1 cellular context compared by ENCODE assay signal in genomic region chr1:1431845-1432565, GRCh38.
A peak's percentile ranks its signal among the peaks of the same experiment; 100 is the strongest.
TF ChIP-seq lines count a peak whose summit lies in the region.

No MANE protein-coding gene starts in this region.

TF ChIP-seq in HepG2, 621 proteins besides CTCF, POLR2A, EP300 and RAD21 (continued from another document):
- TF ChIP-seq HMGXB4 (CRISPR knock-in tag; IDR thresholded peaks at IDR 0.05; ENCODE audit: borderline replicate concordance in 1 of 2, low read depth in 1 of 2), result 0 out of 4 replicates have a peak, but pooled peaks have one; percentile 19 to 23
- TF ChIP-seq PHF21A (CRISPR knock-in tag; IDR thresholded peaks at IDR 0.05), result peak; percentile 78
- no peak; the same call in 1 of the 2 replicates for TF ChIP-seq STAT6 (CRISPR knock-in tag; IDR thresholded peaks at IDR 0.05; ENCODE audit: borderline replicate concordance)
- 0 out of 2 replicates have a peak, but pooled peaks have one; percentile 37 for TF ChIP-seq ZBTB2 (CRISPR knock-in tag; IDR thresholded peaks at IDR 0.05; ENCODE audit: low read depth)
- TF ChIP-seq NR2F2 (IDR thresholded peaks at IDR 0.05; ENCODE audit: borderline replicate concordance, low read depth), result no peak
- TF ChIP-seq ZSCAN21 (CRISPR knock-in tag; IDR thresholded peaks at IDR 0.05; ENCODE audit: borderline replicate concordance), result peak; percentile 70
- TF ChIP-seq ZNF121 (CRISPR knock-in tag; IDR thresholded peaks at IDR 0.05), result no peak
- no peak for TF ChIP-seq GPBP1L1 (CRISPR knock-in tag; IDR thresholded peaks at IDR 0.05)
- TF ChIP-seq ZSCAN9 (CRISPR knock-in tag; IDR thresholded peaks at IDR 0.05; ENCODE audit: borderline replicate concordance), result no peak
- no peak for TF ChIP-seq KAT7 (CRISPR knock-in tag; IDR thresholded peaks at IDR 0.05; ENCODE audit: borderline replicate concordance)
- no peak for TF ChIP-seq ZNF530 (CRISPR knock-in tag; IDR thresholded peaks at IDR 0.05; ENCODE audit: low read depth)
- peak; percentile 46; the same call in 1 of the 2 replicates for TF ChIP-seq SAFB2 (CRISPR knock-in tag; IDR thresholded peaks at IDR 0.05; ENCODE audit: borderline replicate concordance, low read depth)
- TF ChIP-seq KDM5A (IDR thresholded peaks at IDR 0.05; ENCODE audit: borderline replicate concordance, low read length), result 0 out of 2 replicates have a peak, but pooled peaks have one; percentile 35
- TF ChIP-seq RFX1 (IDR thresholded peaks at IDR 0.05), result no peak
- no peak for TF ChIP-seq CBX2 (IDR thresholded peaks at IDR 0.05; ENCODE audit: low read depth, low read length)
- no peak for TF ChIP-seq CBX2 (CRISPR knock-in tag; IDR thresholded peaks at IDR 0.05; ENCODE audit: low read depth)
- peak; percentile 50; the same call in 1 of the 2 replicates for TF ChIP-seq PITX1 (CRISPR knock-in tag; IDR thresholded peaks at IDR 0.05)
- TF ChIP-seq PPARG (CRISPR knock-in tag; conservative IDR thresholded peaks at IDR 0.05), result peak; percentile 71
- TF ChIP-seq NONO (IDR thresholded peaks at IDR 0.05), result no peak
- peak; percentile 60; the same call in 1 of the 2 replicates for TF ChIP-seq NONO (CRISPR knock-in tag; conservative IDR thresholded peaks at IDR 0.05)
- no peak for TF ChIP-seq FOXM1 (CRISPR knock-in tag; IDR thresholded peaks at IDR 0.05)
- no peak for TF ChIP-seq ZNF576 (CRISPR knock-in tag; IDR thresholded peaks at IDR 0.05)
- TF ChIP-seq THYN1 (CRISPR knock-in tag; IDR thresholded peaks at IDR 0.05; ENCODE audit: borderline replicate concordance, low read depth), result no peak
- 0 out of 2 replicates have a peak, but pooled peaks have one; percentile 50 for TF ChIP-seq ZXDC (CRISPR knock-in tag; IDR thresholded peaks at IDR 0.05)
- no peak; the same call in 1 of the 2 replicates for TF ChIP-seq FOXO1 (CRISPR knock-in tag; IDR thresholded peaks at IDR 0.05)
- no peak for TF ChIP-seq ZNF720 (CRISPR knock-in tag; IDR thresholded peaks at IDR 0.05)
- no peak for TF ChIP-seq PHF20 (CRISPR knock-in tag; IDR thresholded peaks at IDR 0.05)
- peak; percentile 94 for TF ChIP-seq IKZF4 (CRISPR knock-in tag; IDR thresholded peaks at IDR 0.05; ENCODE audit: borderline replicate concordance, low read depth, not compliant biosample characterization)
- no peak for TF ChIP-seq KAT2B (IDR thresholded peaks at IDR 0.05; ENCODE audit: borderline replicate concordance, low read depth, low read length)
- no peak for TF ChIP-seq ZNF382 (CRISPR knock-in tag; IDR thresholded peaks at IDR 0.05; ENCODE audit: borderline replicate concordance)
- TF ChIP-seq JDP2 (CRISPR knock-in tag; IDR thresholded peaks at IDR 0.05; ENCODE audit: borderline replicate concordance), result no peak
- no peak for TF ChIP-seq CC2D1A (CRISPR knock-in tag; IDR thresholded peaks at IDR 0.05)
- TF ChIP-seq TERF1 (CRISPR knock-in tag; IDR thresholded peaks at IDR 0.05), result no peak
- TF ChIP-seq ZMYM4 (CRISPR knock-in tag; IDR thresholded peaks at IDR 0.05), result no peak
- TF ChIP-seq FOXP1 (IDR thresholded peaks at IDR 0.05), result no peak
- TF ChIP-seq FOXP1 (CRISPR knock-in tag; IDR thresholded peaks at IDR 0.05), result peak; percentile 53; the same call in 1 of the 2 replicates
- 0 out of 2 replicates have a peak, but pooled peaks have one; percentile 27 for TF ChIP-seq ZNF468 (CRISPR knock-in tag; IDR thresholded peaks at IDR 0.05)
- TF ChIP-seq ZNF841 (CRISPR knock-in tag; IDR thresholded peaks at IDR 0.05; ENCODE audit: borderline replicate concordance), result no peak
- no peak for TF ChIP-seq POLR2AphosphoS2 (IDR thresholded peaks at IDR 0.05; ENCODE audit: low read depth, low read length)
- TF ChIP-seq MXD1 (CRISPR knock-in tag; IDR thresholded peaks at IDR 0.05), result no peak
- no peak for TF ChIP-seq ZNF577 (CRISPR knock-in tag; IDR thresholded peaks at IDR 0.05; ENCODE audit: borderline replicate concordance, low read depth)
- peak; percentile 85; the same call in 1 of the 2 replicates for TF ChIP-seq ZIK1 (CRISPR knock-in tag; IDR thresholded peaks at IDR 0.05; ENCODE audit: borderline replicate concordance, low read depth)
- TF ChIP-seq ZNF383 (CRISPR knock-in tag; IDR thresholded peaks at IDR 0.05; ENCODE audit: borderline replicate concordance), result no peak
- no peak for TF ChIP-seq ZNF691 (CRISPR knock-in tag; IDR thresholded peaks at IDR 0.05; ENCODE audit: borderline replicate concordance, low read depth)
- no peak for TF ChIP-seq RFX5 (IDR thresholded peaks at IDR 0.05; ENCODE audit: low read depth, low read length)
- no peak for TF ChIP-seq ZNF572 (CRISPR knock-in tag; IDR thresholded peaks at IDR 0.05)
- TF ChIP-seq ZNF451 (CRISPR knock-in tag; IDR thresholded peaks at IDR 0.05), result peak; percentile 76; the same call in 1 of the 2 replicates
- TF ChIP-seq ZNF362 (CRISPR knock-in tag; IDR thresholded peaks at IDR 0.05; ENCODE audit: borderline replicate concordance), result 0 out of 2 replicates have a peak, but pooled peaks have one; percentile 16
TF ChIP-seq in HepG2: peak in this region for 244.
